ENCODE assay signal across 19 cellular contexts in genomic region chr12:54047964-54048303, GRCh38. TPM values are rescaled to one million over a fixed set of nuclear protein-coding genes. Genes with fewer than 3 reads are reported as not detected.
"Had no signal": no experiment of that assay in that cellular context is flagged by ENCODE, and none has a peak within 500 bp of the region (broad histone marks: within the 10 kb centered on the region; RNA-seq: fewer than 3 reads in every experiment).

No MANE protein-coding gene starts in this region.

- H3K4me1 ChIP-seq: psoas muscle had no signal

- H3K9me3 ChIP-seq: psoas muscle, upper lobe of left lung had no signal

- FAIRE-seq: TTC549 had no signal

- H3K4me3 ChIP-seq: cardiac muscle cell, upper lobe of left lung had no signal

- H3K36me3 ChIP-seq: cardiac muscle cell, upper lobe of left lung had no signal

- H3K27ac Mint-ChIP-seq: activated CD4-positive, alpha-beta T cell treated with anti-CD3 and anti-CD28 coated beads for 36 hours; activated CD8-positive, alpha-beta T cell treated with anti-CD3 and anti-CD28 coated beads for 36 hours; activated naive CD4-positive, alpha-beta T cell treated with anti-CD3 and anti-CD28 coated beads, Interleukin-2, amount 50 U/mL, for 24 hours; stimulated activated naive CD8-positive, alpha-beta T cell treated with anti-CD3 and anti-CD28 coated beads, Interleukin-15, amount 100 ng/mL, for 72 hours; T-helper 2 cell treated with Interferon-gamma antibody and Interleukin-4, amounts not matched to agents 5 μg/mL and 100 μg/mL, for 36 hours had no signal

- H3K9me3 Mint-ChIP-seq: activated CD8-positive, alpha-beta T cell treated with anti-CD3 and anti-CD28 coated beads for 36 hours; activated naive CD4-positive, alpha-beta T cell treated with anti-CD3 and anti-CD28 coated beads, Interleukin-2, amount 50 U/mL, for 24 hours; stimulated activated naive CD8-positive, alpha-beta T cell treated with anti-CD3 and anti-CD28 coated beads, Interleukin-15, amount 100 ng/mL, for 72 hours; T-helper 2 cell treated with Interferon-gamma antibody and Interleukin-4, amounts not matched to agents 5 μg/mL and 100 μg/mL, for 36 hours had no signal

- H3K36me3 Mint-ChIP-seq: activated naive CD4-positive, alpha-beta T cell treated with anti-CD3 and anti-CD28 coated beads, Interleukin-2, amount 50 U/mL, for 24 hours had no signal

- DNase-seq: activated CD4-positive, alpha-beta T cell treated with anti-CD3 and anti-CD28 coated beads for 36 hours; activated CD8-positive, alpha-beta T cell treated with anti-CD3 and anti-CD28 coated beads for 36 hours; activated gamma-delta T cell; activated T-cell treated with anti-CD3 and anti-CD28 coated beads, Interleukin-2, amount 50 U/mL, for 48 hours; dermis blood vessel endothelial cell; effector memory CD4-positive, alpha-beta T cell; foreskin fibroblast; mesendoderm; psoas muscle; right cardiac atrium; stimulated activated naive CD8-positive, alpha-beta T cell treated with anti-CD3 and anti-CD28 coated beads, Interleukin-15, amount 100 ng/mL, for 72 hours had no signal

- H3K27ac ChIP-seq: cardiac muscle cell, psoas muscle, upper lobe of left lung had no signal

- H3K4me3 Mint-ChIP-seq: activated CD4-positive, alpha-beta T cell treated with anti-CD3 and anti-CD28 coated beads for 36 hours; activated CD8-positive, alpha-beta T cell treated with anti-CD3 and anti-CD28 coated beads for 36 hours; activated naive CD4-positive, alpha-beta T cell treated with anti-CD3 and anti-CD28 coated beads, Interleukin-2, amount 50 U/mL, for 24 hours; T-helper 2 cell treated with Interferon-gamma antibody and Interleukin-4, amounts not matched to agents 5 μg/mL and 100 μg/mL, for 36 hours had no signal

- ATAC-seq: activated CD4-positive, alpha-beta T cell treated with anti-CD3 and anti-CD28 coated beads for 36 hours; activated CD8-positive, alpha-beta T cell treated with anti-CD3 and anti-CD28 coated beads for 36 hours; right cardiac atrium; stimulated activated naive CD8-positive, alpha-beta T cell treated with anti-CD3 and anti-CD28 coated beads, Interleukin-15, amount 100 ng/mL, for 72 hours had no signal

RNA-seq across cellular contexts. Expression of gene HOXC4, which starts 5.7 kb away (rescaled TPM):
- total RNA-seq: activated CD4-positive, alpha-beta T cell treated with anti-CD3 and anti-CD28 coated beads for 36 hours; cardiac muscle cell; dermis blood vessel endothelial cell; osteocyte; temporal lobe had no signal
- polyA plus RNA-seq: cardiac muscle cell, neural cell had no signal

RNA-seq across cellular contexts. Expression of gene HOXC5, which starts 15.1 kb away (rescaled TPM):
- total RNA-seq: activated CD4-positive, alpha-beta T cell treated with anti-CD3 and anti-CD28 coated beads for 36 hours; activated CD8-positive, alpha-beta T cell treated with anti-CD3 and anti-CD28 coated beads for 36 hours; cardiac muscle cell; dermis blood vessel endothelial cell; osteocyte; right cardiac atrium; temporal lobe had no signal
- polyA plus RNA-seq: cardiac muscle cell, neural cell had no signal

RNA-seq across cellular contexts. Expression of gene HOXC6, which starts 19.7 kb away (rescaled TPM):
- total RNA-seq: activated CD4-positive, alpha-beta T cell treated with anti-CD3 and anti-CD28 coated beads for 36 hours; activated CD8-positive, alpha-beta T cell treated with anti-CD3 and anti-CD28 coated beads for 36 hours; cardiac muscle cell; osteocyte; temporal lobe had no signal
- polyA plus RNA-seq: cardiac muscle cell, neural cell had no signal

RNA-seq across cellular contexts. Expression of gene HOXC8, which starts 39.1 kb away (rescaled TPM):
- total RNA-seq: activated CD4-positive, alpha-beta T cell treated with anti-CD3 and anti-CD28 coated beads for 36 hours; activated CD8-positive, alpha-beta T cell treated with anti-CD3 and anti-CD28 coated beads for 36 hours; dermis blood vessel endothelial cell; osteocyte; right cardiac atrium; temporal lobe; upper lobe of left lung had no signal
- polyA plus RNA-seq: cardiac muscle cell, neural cell, right cardiac atrium had no signal

RNA-seq across cellular contexts. Expression of gene HOXC9, which starts 48.0 kb away (rescaled TPM):
- total RNA-seq: activated CD4-positive, alpha-beta T cell treated with anti-CD3 and anti-CD28 coated beads for 36 hours; activated CD8-positive, alpha-beta T cell treated with anti-CD3 and anti-CD28 coated beads for 36 hours; cardiac muscle cell; osteocyte; temporal lobe had no signal
- polyA plus RNA-seq: cardiac muscle cell, neural cell, right cardiac atrium had no signal
